Comparison of ENCODE assay signal across 12 cellular contexts in genomic region chr14:90548455-90548854, GRCh38.
DNase-seq lines count a peak whose midpoint lies in the region; ATAC-seq and TF ChIP-seq lines count a peak whose summit lies in the region.
"Had no signal": no experiment of that assay in that cellular context is flagged by ENCODE, and none has a peak within 500 bp of the region (broad histone marks: within the 10 kb centered on the region; RNA-seq: fewer than 3 reads in every experiment).

No MANE protein-coding gene starts in this region.

- H3K4me2 ChIP-seq in BLaER1, result peak overlapping the region; percentile 100

- no peaks in the 10 kb centered on the region for H4K20me1 ChIP-seq in BLaER1

- H3K27ac ChIP-seq in BLaER1 (peak overlapping the region; percentile 99), cingulate gyrus (ENCODE audit: low read depth, low read length) (peak overlapping the region; percentile 65), rectal smooth muscle tissue (ENCODE audit: low read depth, low read length) (peak overlapping the region; percentile 66)

- no peak for ATAC-seq in GM21786 (IDR thresholded peaks at IDR 0.05; ENCODE audit: unreplicated experiment)
- ATAC-seq in HG02571 (IDR thresholded peaks at IDR 0.05; ENCODE audit: unreplicated experiment), result no peak

- peak; percentile 64 for DNase-seq in BE2C
- no peak for DNase-seq in activated T-helper 1 cell treated with anti-CD3 and anti-CD28 coated beads, Interleukin-12 subunit alpha, Interleukin-12 subunit beta, Interleukin-2, Interleukin-4 antibody, amounts not matched to agents 30 ng/mL and 10 ng/mL and 1 ng/mL, durations not matched to agents 14 hours and 24 hours and 36 hours (ENCODE audit: low spot score)
- DNase-seq: MM.1S, NCI-H1105, NCI-H1930, NCI-H69, SHP77 had no signal

- H3K4me3 Mint-ChIP-seq in activated T-helper 1 cell treated with anti-CD3 and anti-CD28 coated beads, Interleukin-12 subunit alpha, Interleukin-12 subunit beta, Interleukin-2, Interleukin-4 antibody, amounts not matched to agents 30 ng/mL and 10 ng/mL and 1 ng/mL, durations not matched to agents 14 hours and 24 hours and 36 hours, result no peak overlapping the region

- no peaks in the 10 kb centered on the region for H3K4me1 Mint-ChIP-seq in activated T-helper 1 cell treated with anti-CD3 and anti-CD28 coated beads, Interleukin-12 subunit alpha, Interleukin-12 subunit beta, Interleukin-2, Interleukin-4 antibody, amounts not matched to agents 30 ng/mL and 10 ng/mL and 1 ng/mL, durations not matched to agents 14 hours and 24 hours and 36 hours (ENCODE audit: low read depth)

- H3K4me3 ChIP-seq in BE2C (ENCODE audit: low read depth, low read length) (no peak overlapping the region), BLaER1 (no peak overlapping the region), rectal smooth muscle tissue (ENCODE audit: low read length) (no peak overlapping the region)

- H3K36me3 Mint-ChIP-seq in activated T-helper 1 cell treated with anti-CD3 and anti-CD28 coated beads, Interleukin-12 subunit alpha, Interleukin-12 subunit beta, Interleukin-2, Interleukin-4 antibody, amounts not matched to agents 30 ng/mL and 10 ng/mL and 1 ng/mL, durations not matched to agents 14 hours and 24 hours and 36 hours (ENCODE audit: low read depth), result no peaks in the 10 kb centered on the region

- H3K9me3 Mint-ChIP-seq in activated T-helper 1 cell treated with anti-CD3 and anti-CD28 coated beads, Interleukin-12 subunit alpha, Interleukin-12 subunit beta, Interleukin-2, Interleukin-4 antibody, amounts not matched to agents 30 ng/mL and 10 ng/mL and 1 ng/mL, durations not matched to agents 14 hours and 24 hours and 36 hours, result no peaks in the 10 kb centered on the region

- H3K36me3 ChIP-seq in BE2C (no peaks in the 10 kb centered on the region), BLaER1 (0 out of 2 replicates have a peak, but pooled peaks cover 9% of the 10 kb centered on the region), rectal smooth muscle tissue (ENCODE audit: control insufficient read depth, insufficient read depth, low read length) (no peaks in the 10 kb centered on the region)

- H3K27me3 ChIP-seq in BE2C (no peaks in the 10 kb centered on the region), BLaER1 (no peaks in the 10 kb centered on the region), rectal smooth muscle tissue (ENCODE audit: control insufficient read depth, insufficient read depth, low read length) (no peaks in the 10 kb centered on the region)

- H3K4me1 ChIP-seq in BE2C (peaks cover 22% of the 10 kb centered on the region), BLaER1 (peaks cover 98% of the 10 kb centered on the region), rectal smooth muscle tissue (ENCODE audit: control insufficient read depth, insufficient read depth, low read length) (peaks cover 63% of the 10 kb centered on the region)

- TF ChIP-seq CTCF in BE2C (IDR thresholded peaks at IDR 0.05; ENCODE audit: low read depth, low read length), result no peak

- H3K9me3 ChIP-seq in BE2C (no peaks in the 10 kb centered on the region), BLaER1 (no peaks in the 10 kb centered on the region)

- no peaks in the 10 kb centered on the region for H3K27me3 Mint-ChIP-seq in activated T-helper 1 cell treated with anti-CD3 and anti-CD28 coated beads, Interleukin-12 subunit alpha, Interleukin-12 subunit beta, Interleukin-2, Interleukin-4 antibody, amounts not matched to agents 30 ng/mL and 10 ng/mL and 1 ng/mL, durations not matched to agents 14 hours and 24 hours and 36 hours (ENCODE audit: insufficient read depth)

- intact Hi-C loops in activated T-helper 1 cell treated with anti-CD3 and anti-CD28 coated beads, Interleukin-12 subunit alpha, Interleukin-12 subunit beta, Interleukin-2, Interleukin-4 antibody, amounts not matched to agents 30 ng/mL and 10 ng/mL and 1 ng/mL, durations not matched to agents 14 hours and 24 hours and 36 hours (cut with micrococcal nuclease), result no loop called here

- H3K9ac ChIP-seq in BLaER1 (no peak overlapping the region), rectal smooth muscle tissue (ENCODE audit: low read length) (no peak overlapping the region)

- H3K27ac Mint-ChIP-seq in activated T-helper 1 cell treated with anti-CD3 and anti-CD28 coated beads, Interleukin-12 subunit alpha, Interleukin-12 subunit beta, Interleukin-2, Interleukin-4 antibody, amounts not matched to agents 30 ng/mL and 10 ng/mL and 1 ng/mL, durations not matched to agents 14 hours and 24 hours and 36 hours, result no peak overlapping the region
